8 cellular contexts compared by ENCODE assay signal in the genomic region with DNA sequence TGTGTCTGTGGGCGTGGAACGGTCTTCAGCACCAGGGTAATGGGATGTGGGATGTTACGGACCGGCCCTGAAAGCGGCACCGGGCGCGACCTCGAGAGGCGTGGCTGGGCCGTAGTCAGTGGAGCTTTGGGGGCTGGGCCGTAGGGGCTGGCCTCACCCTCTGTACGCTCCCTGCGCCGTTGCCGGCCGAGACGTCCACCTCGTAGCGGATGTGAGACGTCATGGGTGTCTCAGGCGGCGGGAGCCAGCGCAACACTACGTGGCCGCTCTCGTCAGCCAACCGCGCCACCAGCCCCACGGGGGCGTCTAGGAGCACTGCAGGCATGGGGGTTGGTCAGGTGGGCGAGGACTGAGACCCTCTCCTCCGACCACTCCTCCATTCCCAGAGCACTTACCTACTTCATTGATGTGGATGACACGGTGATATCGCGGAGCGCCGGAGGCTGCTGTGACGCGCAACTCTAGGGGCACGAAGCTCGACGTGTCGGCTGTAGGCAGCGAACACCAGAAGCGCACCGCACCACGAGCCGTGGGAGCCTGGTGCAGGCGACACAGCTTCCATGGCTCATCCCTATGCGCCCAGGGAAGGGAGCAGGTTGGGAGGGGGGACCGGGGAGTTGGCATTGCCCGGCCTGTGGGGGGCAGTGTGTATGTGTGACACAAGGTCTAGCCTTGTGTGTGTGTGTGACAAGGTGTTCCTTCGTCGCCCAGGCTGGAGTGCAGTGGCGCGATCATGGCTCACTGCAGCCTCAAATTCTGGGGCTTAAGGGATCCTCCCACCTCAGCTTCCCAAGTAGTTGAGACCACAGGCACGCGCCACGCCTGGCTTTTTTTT. TPM values are rescaled to one million over a fixed set of nuclear protein-coding genes. Genes with fewer than 3 reads are reported as not detected.
A peak's percentile ranks its signal among the peaks of the same experiment; 100 is the strongest.
DNase-seq lines count a peak whose midpoint lies in the region; ATAC-seq, FAIRE-seq and TF ChIP-seq lines count a peak whose summit lies in the region.

No MANE protein-coding gene starts in this region.

- H3K9me3 Mint-ChIP-seq in CD8-positive, alpha-beta memory T cell: peaks cover 0 to 3% (median 0%) of the 10 kb centered on the region in 5 donors
- H3K9me3 Mint-ChIP-seq in glutamatergic neuron (ENCODE audit: unreplicated experiment): peaks cover 8% of the 10 kb centered on the region

- no peak overlapping the region for H3K9ac ChIP-seq in rectal smooth muscle tissue (ENCODE audit: low read length)

- peak overlapping the region; percentile 95 to 100 (median 98) for H3K27ac Mint-ChIP-seq in CD8-positive, alpha-beta memory T cell
- peak overlapping the region; percentile 68 for H3K27ac Mint-ChIP-seq in glutamatergic neuron (ENCODE audit: unreplicated experiment)

- H3K36me3 ChIP-seq in CD8-positive, alpha-beta memory T cell (ENCODE audit: insufficient read depth, low read length): no peaks in the 10 kb centered on the region
- no peaks in the 10 kb centered on the region for H3K36me3 ChIP-seq in rectal smooth muscle tissue (ENCODE audit: control insufficient read depth, insufficient read depth, low read length)

- H3K27ac ChIP-seq in CD8-positive, alpha-beta memory T cell (ENCODE audit: low read depth, low read length): peak overlapping the region; percentile 89
- H3K27ac ChIP-seq in rectal smooth muscle tissue (ENCODE audit: low read depth, low read length): no peak overlapping the region

- peak overlapping the region; percentile 84 to 98 (median 92) for H3K4me3 Mint-ChIP-seq in CD8-positive, alpha-beta memory T cell
- H3K4me3 Mint-ChIP-seq in glutamatergic neuron (ENCODE audit: unreplicated experiment): peak overlapping the region; percentile 92

- peak; percentile 69 to 89 (median 78) for DNase-seq in CD8-positive, alpha-beta memory T cell
- peak; percentile 81 for DNase-seq in RCC 7860 (ENCODE audit: low spot score)
- peak; percentile 58 for DNase-seq in activated T-helper 9 cell treated with anti-CD3 and anti-CD28 coated beads, Interleukin-2, amount 50 U/mL, for 16 hours (ENCODE audit: low read depth)
- peak; percentile 77 for DNase-seq in glutamatergic neuron
- no peak for DNase-seq in NCI-H1436 treated with DMSO at 0.1 percent for 48 hours (lab: John Stamatoyannopoulos, UW)

- H3K27me3 Mint-ChIP-seq in CD8-positive, alpha-beta memory T cell: peaks cover 13 to 15% of the 10 kb centered on the region in 2 donors
- H3K27me3 Mint-ChIP-seq in glutamatergic neuron (ENCODE audit: unreplicated experiment): peaks cover 12% of the 10 kb centered on the region

- CTCF ChIA-PET in CD8-positive, alpha-beta memory T cell (lab: Charles Lee): interaction anchor here (0.5 to 4.2 kb wide), 34 partner anchors 9 to 291 kb away, joined by 3 to 35 read pairs (median 4); partner anchors contain the start of genes CCDC159, ECSIT, ELAVL3 and ELOF1

- no peak for TF ChIP-seq CTCF in glutamatergic neuron (IDR thresholded peaks at IDR 0.05; ENCODE audit: partially characterized antibody, unreplicated experiment)

- ATAC-seq in GM19395 (IDR thresholded peaks at IDR 0.05; ENCODE audit: unreplicated experiment) (peak; percentile 52), HG03469 (IDR thresholded peaks at IDR 0.05; ENCODE audit: unreplicated experiment) (peak; percentile 30)

- FAIRE-seq in RCC 7860 (lab: Jason Lieb, UNC): no peak

- H3K36me3 Mint-ChIP-seq in CD8-positive, alpha-beta memory T cell: peaks cover 4 to 8% (median 7%) of the 10 kb centered on the region in 3 donors
- no peaks in the 10 kb centered on the region for H3K36me3 Mint-ChIP-seq in glutamatergic neuron (ENCODE audit: unreplicated experiment)

- peak overlapping the region; percentile 67 for H3K4me3 ChIP-seq in CD8-positive, alpha-beta memory T cell (ENCODE audit: low read length)
- peak overlapping the region; percentile 80 for H3K4me3 ChIP-seq in rectal smooth muscle tissue (ENCODE audit: low read length)

- no peaks in the 10 kb centered on the region for H3K9me3 ChIP-seq in CD8-positive, alpha-beta memory T cell (ENCODE audit: low read length)

- H3K27me3 ChIP-seq in CD8-positive, alpha-beta memory T cell (ENCODE audit: insufficient read depth, low read length, poor library complexity, severe bottlenecking): peaks cover 5% of the 10 kb centered on the region
- H3K27me3 ChIP-seq in rectal smooth muscle tissue (ENCODE audit: control insufficient read depth, insufficient read depth, low read length): peaks cover 2% of the 10 kb centered on the region

- H3K4me1 Mint-ChIP-seq in CD8-positive, alpha-beta memory T cell: peaks cover 31 to 46% (median 46%) of the 10 kb centered on the region in 3 donors
- H3K4me1 Mint-ChIP-seq in glutamatergic neuron (ENCODE audit: low read depth, unreplicated experiment): peaks cover 6% of the 10 kb centered on the region

- POLR2A ChIA-PET in CD8-positive, alpha-beta memory T cell (lab: Charles Lee): interaction anchor here (0.6 to 2.1 kb wide), 6 partner anchors 36 to 197 kb away, joined by 3 to 13 read pairs (median 6); partner anchors contain the start of genes CCDC159, ODAD3, PRKCSH and TMEM205

- H3K4me1 ChIP-seq in CD8-positive, alpha-beta memory T cell (ENCODE audit: insufficient read depth, low read length): peaks cover 43% of the 10 kb centered on the region
- peaks cover 24% of the 10 kb centered on the region for H3K4me1 ChIP-seq in rectal smooth muscle tissue (ENCODE audit: control insufficient read depth, insufficient read depth, low read length)

RNA-seq across cellular contexts. Expression of gene EPOR, which starts 2.4 kb away (rescaled TPM):
- total RNA-seq in CD8-positive, alpha-beta memory T cell: 1 to 10 TPM; 3.4 to 3.6 TPM
- polyA plus RNA-seq in CD8-positive, alpha-beta memory T cell: 8.0 TPM
- 11.0 TPM for total RNA-seq in glutamatergic neuron (ENCODE audit: unreplicated experiment)

RNA-seq across cellular contexts. Expression of gene SWSAP1, which starts 7.3 kb away (rescaled TPM):
- total RNA-seq in CD8-positive, alpha-beta memory T cell: 1 to 10 TPM; 2.1 to 2.2 TPM
- polyA plus RNA-seq in CD8-positive, alpha-beta memory T cell: 7.0 TPM
- total RNA-seq in glutamatergic neuron (ENCODE audit: unreplicated experiment): 2.1 TPM

RNA-seq across cellular contexts. Expression of gene PLPPR2, which starts 26.5 kb away (rescaled TPM):
- total RNA-seq in CD8-positive, alpha-beta memory T cell: 1 to 10 TPM; 2.1 to 2.2 TPM
- 1.2 TPM for polyA plus RNA-seq in CD8-positive, alpha-beta memory T cell
- 77.0 TPM for total RNA-seq in glutamatergic neuron (ENCODE audit: unreplicated experiment)

RNA-seq across cellular contexts. Expression of gene CCDC159, which starts 35.4 kb away (rescaled TPM):
- total RNA-seq in CD8-positive, alpha-beta memory T cell: 10 to 100 TPM; 14.2 to 14.6 TPM
- polyA plus RNA-seq in CD8-positive, alpha-beta memory T cell: 30.1 TPM
- 8.0 TPM for total RNA-seq in glutamatergic neuron (ENCODE audit: unreplicated experiment)

RNA-seq across cellular contexts. Expression of gene TMEM205, which starts 35.7 kb away (rescaled TPM):
- total RNA-seq in CD8-positive, alpha-beta memory T cell: 10 to 100 TPM; 24.8 to 30.5 TPM
- 75.9 TPM for polyA plus RNA-seq in CD8-positive, alpha-beta memory T cell
- total RNA-seq in glutamatergic neuron (ENCODE audit: unreplicated experiment): 43.1 TPM

Comparison
In these comparisons a context has a peak if more than half of its experiments do, and no peak if none do; other contexts are left out.
1. RNA of gene PLPPR2, which starts 26.5 kb away (total RNA-seq): 77.0 TPM in glutamatergic neuron (single experiment); 2.1 to 2.2 TPM in CD8-positive, alpha-beta memory T cell; every median in the first group is over 10 times any median in the second.